In genomic region chr2:66495788-66496640, GRCh38 we compare ENCODE assay signal across 10 cellular contexts.
DNase-seq lines count a peak whose midpoint lies in the region; ATAC-seq and TF ChIP-seq lines count a peak whose summit lies in the region.
"Had no signal": no experiment of that assay in that cellular context is flagged by ENCODE, and none has a peak within 500 bp of the region (broad histone marks: within the 10 kb centered on the region; RNA-seq: fewer than 3 reads in every experiment).

No MANE protein-coding gene starts in this region.

- H3K27ac ChIP-seq in breast epithelium = peak overlapping the region; percentile 69 to 77

- H3K36me3 ChIP-seq in breast epithelium = no peaks in the 10 kb centered on the region

- H3K4me3 Mint-ChIP-seq in type B pancreatic cell = peak overlapping the region; percentile 48
- H3K4me3 Mint-ChIP-seq: activated naive CD4-positive, alpha-beta T cell treated with anti-CD3 and anti-CD28 coated beads, Interleukin-2, amount 50 U/mL, for 24 hours had no signal

- peaks cover 66% of the 10 kb centered on the region for H3K36me3 Mint-ChIP-seq in type B pancreatic cell
- H3K36me3 Mint-ChIP-seq: activated naive CD4-positive, alpha-beta T cell treated with anti-CD3 and anti-CD28 coated beads, Interleukin-2, amount 50 U/mL, for 24 hours had no signal

- TF ChIP-seq CTCF in breast epithelium (IDR thresholded peaks at IDR 0.05) (peak in 2 of 3 donors; percentile 27 to 28), type B pancreatic cell (conservative IDR thresholded peaks at IDR 0.05) (peak; percentile 19)

- no peaks in the 10 kb centered on the region for H3K27me3 Mint-ChIP-seq in type B pancreatic cell

- no peaks in the 10 kb centered on the region for H3K9me3 ChIP-seq in breast epithelium

- intact Hi-C loops in breast epithelium (cut with DNase I; ENCODE audit: low total_unique reads) = no loop called here

- H3K27me3 ChIP-seq in breast epithelium = no peaks in the 10 kb centered on the region

- DNase-seq in LHCN-M2 (ENCODE audit: low read depth) (peak; percentile 57), breast epithelium (ENCODE audit: low spot score in 2 of 2) (peak; percentile 46 to 72), left kidney (ENCODE audit: low read depth, low spot score) (peak; percentile 72), type B pancreatic cell (ENCODE audit: extremely low spot score, unreplicated experiment) (no peak), activated gamma-delta T cell treated with Interleukin-2 at 50 U/mL for 16 hours (no peak)
- DNase-seq in stimulated activated CD4-positive, alpha-beta T cell treated with anti-CD3 and anti-CD28 coated beads, Interleukin-4, amount 100 ng/mL, for 24 hours = no peak
- DNase-seq: stimulated activated CD4-positive, alpha-beta T cell treated with anti-CD3 and anti-CD28 coated beads, Interleukin-2, amount 100 ng/mL, for 24 hours had no signal

- no peaks in the 10 kb centered on the region for H3K9me3 Mint-ChIP-seq in type B pancreatic cell
- H3K9me3 Mint-ChIP-seq: activated naive CD4-positive, alpha-beta T cell treated with anti-CD3 and anti-CD28 coated beads, Interleukin-2, amount 50 U/mL, for 24 hours had no signal

- H3K4me3 ChIP-seq in breast epithelium = no peak overlapping the region

- H3K4me1 Mint-ChIP-seq in type B pancreatic cell (ENCODE audit: unreplicated experiment) = peaks cover 69% of the 10 kb centered on the region
- H3K4me1 Mint-ChIP-seq: activated naive CD4-positive, alpha-beta T cell treated with anti-CD3 and anti-CD28 coated beads, Interleukin-2, amount 50 U/mL, for 24 hours had no signal

- no peak for TF ChIP-seq POLR2A in breast epithelium (IDR thresholded peaks at IDR 0.05)

- H3K4me1 ChIP-seq in breast epithelium = peaks cover 0 to 11% of the 10 kb centered on the region in 2 donors

- H3K27ac Mint-ChIP-seq in type B pancreatic cell = peak overlapping the region; percentile 91
- H3K27ac Mint-ChIP-seq: activated naive CD4-positive, alpha-beta T cell treated with anti-CD3 and anti-CD28 coated beads, Interleukin-2, amount 50 U/mL, for 24 hours had no signal

- no peak for ATAC-seq in GM18511 (IDR thresholded peaks at IDR 0.05; ENCODE audit: unreplicated experiment)
- no peak for ATAC-seq in GM18520 (IDR thresholded peaks at IDR 0.05; ENCODE audit: unreplicated experiment)

Comparison
In these comparisons a context has a peak if more than half of its experiments do, and no peak if none do; other contexts are left out.
1. DNase-seq: peak in LHCN-M2 (single experiment), breast epithelium (2 of 2) and left kidney (single experiment); none in type B pancreatic cell (single experiment), activated gamma-delta T cell treated with Interleukin-2 at 50 U/mL for 16 hours (single experiment) and stimulated activated CD4-positive, alpha-beta T cell treated with anti-CD3 and anti-CD28 coated beads, Interleukin-4, amount 100 ng/mL, for 24 hours (single experiment).